ENCODE assay signal across 22 cellular contexts in the genomic region with DNA sequence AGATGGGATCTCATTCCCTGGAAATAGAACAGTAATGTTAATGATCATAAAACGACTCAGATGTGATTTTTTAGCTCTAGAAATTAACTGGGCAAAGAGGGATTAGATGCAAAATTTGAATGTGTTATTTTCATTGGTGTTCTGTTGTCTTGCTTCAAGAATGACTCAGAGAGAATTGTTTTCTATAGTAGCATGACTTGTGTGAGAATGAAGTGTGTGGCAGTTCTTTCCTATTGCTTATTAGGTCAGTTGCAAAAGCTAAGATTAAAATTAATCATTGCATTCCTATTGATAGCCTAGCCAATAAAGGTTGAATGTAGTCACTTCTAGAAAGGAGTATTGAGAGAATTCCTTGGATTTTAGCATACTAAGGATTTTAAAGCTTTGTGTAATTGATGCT. TPM values are rescaled to one million over a fixed set of nuclear protein-coding genes. Genes with fewer than 3 reads are reported as not detected.
A peak's percentile ranks its signal among the peaks of the same experiment; 100 is the strongest.
DNase-seq lines count a peak whose midpoint lies in the region; ATAC-seq and TF ChIP-seq lines count a peak whose summit lies in the region.
"Had no signal": no experiment of that assay in that cellular context is flagged by ENCODE, and none has a peak within 500 bp of the region (broad histone marks: within the 10 kb centered on the region; RNA-seq: fewer than 3 reads in every experiment).

No MANE protein-coding gene starts in this region.

- peaks cover 0 to 2% (median 0%) of the 10 kb centered on the region in 8 donors for H3K9me3 Mint-ChIP-seq in CD4-positive, alpha-beta memory T cell
- H3K9me3 Mint-ChIP-seq in brain: peaks cover 0 to 16% (median 0%) of the 10 kb centered on the region in 5 experiments
- no peaks in the 10 kb centered on the region for H3K9me3 Mint-ChIP-seq in naive thymus-derived CD4-positive, alpha-beta T cell
- H3K9me3 Mint-ChIP-seq: activated naive CD4-positive, alpha-beta T cell treated with anti-CD3 and anti-CD28 coated beads, Interleukin-2, amount 10 ng/mL, durations not matched to agents 7 days and 5 days; nephron; stimulated activated naive CD8-positive, alpha-beta T cell treated with anti-CD3 and anti-CD28 coated beads, Interleukin-15, Interleukin-2, amounts not matched to agents 100 ng/mL and 50 ng/mL, for 24 hours had no signal

- intact Hi-C loops in CD4-positive, alpha-beta memory T cell (cut with micrococcal nuclease): loop anchor here (2.0 kb wide), 1 partner anchor 14 kb away; no protein-coding TSS in a partner anchor
- intact Hi-C loops in naive thymus-derived CD4-positive, alpha-beta T cell (cut with micrococcal nuclease): no loop called here

- TF ChIP-seq CTCF in brain (conservative IDR thresholded peaks at IDR 0.05): no peak

- no peaks in the 10 kb centered on the region for H3K9me2 ChIP-seq in GM23248 (ENCODE audit: insufficient read depth)

- H3K4me1 ChIP-seq in CD4-positive, alpha-beta memory T cell (ENCODE audit: insufficient read depth, low read length): peaks cover 27% of the 10 kb centered on the region
- H3K4me1 ChIP-seq in GM23248 (ENCODE audit: insufficient read depth): peaks cover 25% of the 10 kb centered on the region
- H3K4me1 ChIP-seq in naive thymus-derived CD4-positive, alpha-beta T cell (ENCODE audit: control insufficient read depth in 2 of 2, insufficient read depth in 2 of 2, low read length in 2 of 2): peaks cover 16% of the 10 kb centered on the region in 2 donors

- H3F3A ChIP-seq in GM23248 (ENCODE audit: insufficient read depth): peaks cover 15% of the 10 kb centered on the region

- DNase-seq in CD4-positive, alpha-beta memory T cell: no peak
- DNase-seq in GM23248 (peak; percentile 71), NCI-H1417 treated with DMSO at 0.1 percent for 48 hours (lab: John Stamatoyannopoulos, UW) (no peak), amygdala (lab: John Stamatoyannopoulos, UW) (no peak)
- DNase-seq in naive thymus-derived CD4-positive, alpha-beta T cell: no peak
- DNase-seq in stimulated activated naive CD8-positive, alpha-beta T cell treated with anti-CD3 and anti-CD28 coated beads, Interleukin-15, Interleukin-2, amounts not matched to agents 100 U/mL and 50 U/mL, for 24 hours: no peak
- DNase-seq: activated CD4-positive, alpha-beta T cell treated with anti-CD3 and anti-CD28 coated beads, Interleukin-2, amount 50 U/mL, for 4 hours; activated CD8-positive, alpha-beta memory T cell treated with anti-CD3 and anti-CD28 coated beads, Interleukin-2, amount 50 U/mL, for 48 hours; activated naive CD4-positive, alpha-beta T cell treated with anti-CD3 and anti-CD28 coated beads, Interleukin-2, amount 10 ng/mL, durations not matched to agents 7 days and 5 days; AML-193; NCI-H1092 treated with DMSO at 0.1 percent for 48 hours; NCI-H2029 treated with DMSO at 0.1 percent for 48 hours; NCI-H345; stimulated activated CD4-positive, alpha-beta T cell treated with anti-CD3 and anti-CD28 coated beads, Interleukin-2, amount 100 ng/mL, for 24 hours; transverse colon had no signal

- no peaks in the 10 kb centered on the region for H3K9me3 ChIP-seq in CD4-positive, alpha-beta memory T cell (ENCODE audit: control insufficient read depth in 1 of 2, low read length in 2 of 2)
- H3K9me3 ChIP-seq in GM23248 (ENCODE audit: low read depth): no peaks in the 10 kb centered on the region
- H3K9me3 ChIP-seq in naive thymus-derived CD4-positive, alpha-beta T cell (ENCODE audit: control insufficient read depth in 2 of 3, low read length in 3 of 3): no peaks in the 10 kb centered on the region
- H3K9me3 ChIP-seq: gastroesophageal sphincter, HAP-1, transverse colon had no signal

- no peak overlapping the region for H3K4me2 ChIP-seq in GM23248 (ENCODE audit: unreplicated experiment)

- peaks cover 100% of the 10 kb centered on the region for H3K79me2 ChIP-seq in GM23248 (ENCODE audit: insufficient read depth)

- H3K4me1 Mint-ChIP-seq in CD4-positive, alpha-beta memory T cell: peaks cover 37 to 72% (median 59%) of the 10 kb centered on the region in 4 donors
- H3K4me1 Mint-ChIP-seq in brain: peaks cover 74% of the 10 kb centered on the region
- H3K4me1 Mint-ChIP-seq in naive thymus-derived CD4-positive, alpha-beta T cell: peaks cover 36 to 86% (median 69%) of the 10 kb centered on the region in 7 donors

- H2AFZ ChIP-seq in GM23248: no peak overlapping the region

- no peak overlapping the region for H3K27ac ChIP-seq in CD4-positive, alpha-beta memory T cell (ENCODE audit: low read depth, low read length)
- peak overlapping the region; percentile 36; the same call in 1 of the 2 replicates for H3K27ac ChIP-seq in GM23248
- no peak overlapping the region for H3K27ac ChIP-seq in naive thymus-derived CD4-positive, alpha-beta T cell (ENCODE audit: low read depth, low read length)
- H3K27ac ChIP-seq: coronary artery, gastroesophageal sphincter, skin epidermis, transverse colon had no signal

- peak overlapping the region in 5 of 7 donors; percentile 3 to 62 (median 32) for H3K27ac Mint-ChIP-seq in CD4-positive, alpha-beta memory T cell
- H3K27ac Mint-ChIP-seq in brain: peak overlapping the region in 4 of 5 experiments; percentile 1 to 82 (median 34)
- H3K27ac Mint-ChIP-seq in naive thymus-derived CD4-positive, alpha-beta T cell: peak overlapping the region in 5 of 9 donors; percentile 2 to 59 (median 14)
- H3K27ac Mint-ChIP-seq: activated naive CD4-positive, alpha-beta T cell treated with anti-CD3 and anti-CD28 coated beads, Interleukin-2, amount 10 ng/mL, durations not matched to agents 7 days and 5 days; stimulated activated naive CD8-positive, alpha-beta T cell treated with anti-CD3 and anti-CD28 coated beads, Interleukin-15, Interleukin-2, amounts not matched to agents 100 ng/mL and 50 ng/mL, for 24 hours had no signal

- no peak for ATAC-seq in naive thymus-derived CD4-positive, alpha-beta T cell
- ATAC-seq in stimulated activated naive CD8-positive, alpha-beta T cell treated with anti-CD3 and anti-CD28 coated beads, Interleukin-15, Interleukin-2, amounts not matched to agents 100 U/mL and 50 U/mL, for 24 hours: no peak
- ATAC-seq: gastroesophageal sphincter had no signal

- 0 to 5% methylated on average over 1 of the region's 1 CpG for WGBS in GM23248 (ENCODE audit: low coverage in 1 of 2, low lambda C conversion rate in 2 of 2, missing lambda C conversion rate in 2 of 2), 2 experiments

- no peaks in the 10 kb centered on the region for H3K27me3 ChIP-seq in CD4-positive, alpha-beta memory T cell (ENCODE audit: insufficient read depth, low read length)
- no peaks in the 10 kb centered on the region for H3K27me3 ChIP-seq in GM23248 (replicated peaks; ENCODE audit: insufficient read depth)
- no peaks in the 10 kb centered on the region for H3K27me3 ChIP-seq in naive thymus-derived CD4-positive, alpha-beta T cell (ENCODE audit: control insufficient read depth in 2 of 2, insufficient read depth in 2 of 2, low read length in 2 of 2)
- H3K27me3 ChIP-seq: gastroesophageal sphincter, transverse colon had no signal

- in situ Hi-C loops in GM23248 (cut with MboI): no loop called here

- peaks cover 17% of the 10 kb centered on the region for H3K36me3 ChIP-seq in CD4-positive, alpha-beta memory T cell (ENCODE audit: insufficient read depth, low read length)
- H3K36me3 ChIP-seq in GM23248 (ENCODE audit: low read depth): peaks cover 10% of the 10 kb centered on the region
- peaks cover 0 to 20% (median 6%) of the 10 kb centered on the region in 3 experiments for H3K36me3 ChIP-seq in naive thymus-derived CD4-positive, alpha-beta T cell (ENCODE audit: control insufficient read depth in 2 of 3, insufficient read depth in 3 of 3, low read length in 3 of 3)

- H3K9ac ChIP-seq in GM23248: no peak overlapping the region

- H4K20me1 ChIP-seq in GM23248 (ENCODE audit: insufficient read depth): peaks cover 27% of the 10 kb centered on the region; the same call in 1 of the 2 replicates

- H3K27me3 Mint-ChIP-seq in CD4-positive, alpha-beta memory T cell: no peaks in the 10 kb centered on the region
- H3K27me3 Mint-ChIP-seq in brain: no peaks in the 10 kb centered on the region
- no peaks in the 10 kb centered on the region for H3K27me3 Mint-ChIP-seq in naive thymus-derived CD4-positive, alpha-beta T cell
- H3K27me3 Mint-ChIP-seq: activated naive CD4-positive, alpha-beta T cell treated with anti-CD3 and anti-CD28 coated beads, Interleukin-2, amount 10 ng/mL, durations not matched to agents 7 days and 5 days; stimulated activated naive CD8-positive, alpha-beta T cell treated with anti-CD3 and anti-CD28 coated beads, Interleukin-15, Interleukin-2, amounts not matched to agents 100 ng/mL and 50 ng/mL, for 24 hours had no signal

- H3K36me3 Mint-ChIP-seq in CD4-positive, alpha-beta memory T cell: peaks cover 20 to 27% of the 10 kb centered on the region in 2 donors
- H3K36me3 Mint-ChIP-seq in brain: peaks cover 81% of the 10 kb centered on the region
- H3K36me3 Mint-ChIP-seq in naive thymus-derived CD4-positive, alpha-beta T cell: peaks cover 4 to 13% (median 11%) of the 10 kb centered on the region in 5 donors

- CTCF ChIA-PET in CD4-positive, alpha-beta memory T cell (lab: Charles Lee; ENCODE audit: partially characterized antibody): interaction anchor here (0.6 to 3.8 kb wide), 3 partner anchors 10 to 746 kb away, joined by 3 to 13 read pairs (median 3); no protein-coding TSS in a partner anchor
- CTCF ChIA-PET in naive thymus-derived CD4-positive, alpha-beta T cell (lab: Charles Lee): interaction anchor here (0.7 to 1.8 kb wide), 2 partner anchors 55 to 105 kb away, joined by 3 to 6 read pairs; no protein-coding TSS in a partner anchor

- peak overlapping the region in 2 of 8 donors; percentile 17 to 21 for H3K4me3 Mint-ChIP-seq in CD4-positive, alpha-beta memory T cell
- no peak overlapping the region for H3K4me3 Mint-ChIP-seq in brain
- H3K4me3 Mint-ChIP-seq in naive thymus-derived CD4-positive, alpha-beta T cell: peak overlapping the region in 3 of 10 donors; percentile 6 to 35 (median 20)
- H3K4me3 Mint-ChIP-seq: activated naive CD4-positive, alpha-beta T cell treated with anti-CD3 and anti-CD28 coated beads, Interleukin-2, amount 10 ng/mL, durations not matched to agents 7 days and 5 days; nephron; stimulated activated naive CD8-positive, alpha-beta T cell treated with anti-CD3 and anti-CD28 coated beads, Interleukin-15, Interleukin-2, amounts not matched to agents 100 ng/mL and 50 ng/mL, for 24 hours had no signal

- POLR2A ChIA-PET in CD4-positive, alpha-beta memory T cell (lab: Charles Lee; ENCODE audit: partially characterized antibody): interaction anchor here (0.6 to 1.1 kb wide), 2 partner anchors 23 to 352 kb away, joined by 3 to 4 read pairs; a partner anchor contains a TSS
- POLR2A ChIA-PET in naive thymus-derived CD4-positive, alpha-beta T cell (lab: Charles Lee): no interaction called here

- no peak overlapping the region for H3K4me3 ChIP-seq in CD4-positive, alpha-beta memory T cell (ENCODE audit: low read length in 2 of 2)
- H3K4me3 ChIP-seq in GM23248: no peak overlapping the region
- H3K4me3 ChIP-seq in naive thymus-derived CD4-positive, alpha-beta T cell (ENCODE audit: low read length): no peak overlapping the region
- H3K4me3 ChIP-seq: coronary artery, gastroesophageal sphincter, HAP-1, skin epidermis, transverse colon had no signal

RNA-seq across cellular contexts. Expression of a gene that starts 22.9 kb away (rescaled TPM):
- total RNA-seq in CD4-positive, alpha-beta memory T cell: 10 to 100 TPM; 80.8 to 87.8 TPM
- polyA plus RNA-seq in CD4-positive, alpha-beta memory T cell: 10 to 100 TPM in 1 of 2 donors, 1 to 10 TPM in 1; 2.4 to 44.0 TPM
- 12.5 and 16.5 TPM in 2 replicates for total RNA-seq in GM23248 (2014; rRNA removed; shearing (Covaris generic))
- polyA plus RNA-seq in GM23248 (2016; fragmentation: Nextera tagmentation; extraction: Ambion mirVana) (16.7 and 17.2 TPM in 2 replicates), brain (ENCODE audit: insufficient read depth, low read depth, low replicate concordance) (35.1 TPM)
- total RNA-seq in naive thymus-derived CD4-positive, alpha-beta T cell: 10 to 100 TPM; 72.1 to 92.1 (median 82.9) TPM
- polyA plus RNA-seq in naive thymus-derived CD4-positive, alpha-beta T cell: 10 to 100 TPM; 10.1 to 46.7 TPM
